Comparison of ENCODE assay signal across 9 cellular contexts in genomic region chr3:8156138-8156537, GRCh38.
"Had no signal": no experiment of that assay in that cellular context is flagged by ENCODE, and none has a peak within 500 bp of the region (broad histone marks: within the 10 kb centered on the region; RNA-seq: fewer than 3 reads in every experiment).

No MANE protein-coding gene starts in this region.

- H3K4me3 Mint-ChIP-seq: H9, IgD-negative memory B cell had no signal

- H3K27ac ChIP-seq: GM23248, KMS-11 had no signal

- H3K27ac Mint-ChIP-seq: H9, IgD-negative memory B cell had no signal

- H3K36me3 Mint-ChIP-seq: IgD-negative memory B cell had no signal

- H3K4me1 Mint-ChIP-seq: H9, IgD-negative memory B cell had no signal

- H2AFZ ChIP-seq: GM23248 had no signal

- FAIRE-seq: H54, HTR-8/SVneo had no signal

- H3K9ac ChIP-seq: GM23248, KMS-11 had no signal

- H3K4me2 ChIP-seq: KMS-11 had no signal

- DNase-seq: GM23248, GOT3, H9, HCEC 1CT, KBM-7 had no signal

- H3K4me3 ChIP-seq: GM23248 had no signal

- H3K9me3 Mint-ChIP-seq: H9 had no signal
